8 cellular contexts compared by ENCODE assay signal in genomic region chr3:126081618-126082333, GRCh38. TPM values are rescaled to one million over a fixed set of nuclear protein-coding genes. Genes with fewer than 3 reads are reported as not detected.
DNase-seq lines count a peak whose midpoint lies in the region; ATAC-seq, FAIRE-seq and TF ChIP-seq lines count a peak whose summit lies in the region.

No MANE protein-coding gene starts in this region.

- DNase-seq in A549 (ENCODE audit: low read depth in 1 of 2, low spot score in 1 of 2) = peak; percentile 47 to 56
- DNase-seq in ELR (ENCODE audit: low read depth) = peak; percentile 91
- no peak for DNase-seq in RWPE2 (ENCODE audit: low spot score)
- peak; percentile 23 for DNase-seq in fibroblast of peridontal ligament (ENCODE audit: extremely low read depth)
- peak; percentile 58 for DNase-seq in testis
- no peak for DNase-seq in stimulated activated naive CD4-positive, alpha-beta T cell treated with Interleukin-2 at 50 U/mL for 16 hours (lab: John Stamatoyannopoulos, UW)
- no peak for DNase-seq in DMS153 treated with DMSO at 0.1 percent for 48 hours (lab: John Stamatoyannopoulos, UW; ENCODE audit: unreplicated experiment)
- DNase-seq in inferior parietal cortex (ENCODE audit: extremely low spot score) = no peak

- TF ChIP-seq POLR2A in A549 (IDR thresholded peaks at IDR 0.05; ENCODE audit: low read length) (no peak), testis (IDR thresholded peaks at IDR 0.05) (no peak)

- intact Hi-C loops in testis (cut with DNase I; ENCODE audit: low total_unique reads) = no loop called here

- H3K36me3 ChIP-seq in RWPE2 (ENCODE audit: low read depth) = no peaks in the 10 kb centered on the region
- no peaks in the 10 kb centered on the region for H3K36me3 ChIP-seq in testis (ENCODE audit: low read depth, missing control alignments)

- no peaks in the 10 kb centered on the region for H3K27me3 ChIP-seq in RWPE2 (ENCODE audit: insufficient read depth, poor library complexity, severe bottlenecking)
- no peaks in the 10 kb centered on the region for H3K27me3 ChIP-seq in testis

- 100% methylated on average over 1 of the region's 9 CpGs for WGBS in A549 (ENCODE audit: missing lambda C conversion rate)
- WGBS in testis, 2 donors = 68 to 80% methylated on average over 9 of the region's 9 CpGs

- no peak for TF ChIP-seq EP300 in A549 (IDR thresholded peaks at IDR 0.05)

- H3K4me3 ChIP-seq in A549 = no peak overlapping the region
- H3K4me3 ChIP-seq in RWPE2 (ENCODE audit: severe bottlenecking) = no peak overlapping the region
- H3K4me3 ChIP-seq in testis = no peak overlapping the region

- peak; percentile 58 to 62; a peak in 5 of 6 replicates for ATAC-seq in A549
- peak; percentile 51 for ATAC-seq in RWPE2 (ENCODE audit: low read depth)

- H3K4me1 ChIP-seq in A549 (peaks cover 13% of the 10 kb centered on the region), RWPE2 (ENCODE audit: insufficient read depth, poor library complexity, severe bottlenecking) (peaks cover 13% of the 10 kb centered on the region), testis (peaks cover 32% of the 10 kb centered on the region)

- no peak overlapping the region for H3K27ac ChIP-seq in A549
- H3K27ac ChIP-seq in RWPE2 (ENCODE audit: poor library complexity, severe bottlenecking) = peak overlapping the region; percentile 12
- peak overlapping the region; percentile 31 to 91 for H3K27ac ChIP-seq in testis

- no peak for FAIRE-seq in A549 (lab: Jason Lieb, UNC)

- H3K9me3 ChIP-seq in A549 = no peaks in the 10 kb centered on the region
- H3K9me3 ChIP-seq in RWPE2 (ENCODE audit: severe bottlenecking) = no peaks in the 10 kb centered on the region
- H3K9me3 ChIP-seq in testis = no peaks in the 10 kb centered on the region

- no peak for TF ChIP-seq CTCF in A549 (IDR thresholded peaks at IDR 0.05)
- TF ChIP-seq CTCF in RWPE2 (IDR thresholded peaks at IDR 0.05; ENCODE audit: poor library complexity, severe bottlenecking) = peak; percentile 47
- TF ChIP-seq CTCF in testis (IDR thresholded peaks at IDR 0.05) = peak in 2 of 3 experiments; percentile 12 to 38

- POLR2A ChIA-PET in A549 (lab: Yijun Ruan, JAX) = no interaction called here

- TF ChIP-seq RAD21 in A549 (conservative IDR thresholded peaks at IDR 0.05 in 1 of 2, IDR thresholded peaks at IDR 0.05 in 1 of 2) = no peak

- H3K4me2 ChIP-seq in A549 = 0 out of 3 replicates have a peak overlapping the region, but pooled peaks have one; percentile 17

- CTCF ChIA-PET in A549 (lab: Yijun Ruan, JAX) = interaction anchor here (0.7 kb wide), 1 partner anchor 8 kb away, joined by 3 read pairs; no protein-coding TSS in a partner anchor

TF ChIP-seq in A549, 52 proteins besides CTCF, POLR2A, EP300 and RAD21:
- TF ChIP-seq FOSL2 (IDR thresholded peaks at IDR 0.05) (no peak), FOSL2 (CRISPR knock-in tag; IDR thresholded peaks at IDR 0.05) (0 out of 2 replicates have a peak, but pooled peaks have one; percentile 24), ZFP36 (IDR thresholded peaks at IDR 0.05; ENCODE audit: borderline replicate concordance, partially characterized antibody) (no peak), RARB (CRISPR knock-in tag; IDR thresholded peaks at IDR 0.05) (no peak), NFE2L2 (conservative IDR thresholded peaks at IDR 0.05; ENCODE audit: low read length) (no peak), MAX (IDR thresholded peaks at IDR 0.05) (no peak), NR3C1 (IDR thresholded peaks at IDR 0.05) (no peak)

RNA-seq across cellular contexts. Expression of gene SLC41A3, which starts 2.1 kb away (rescaled TPM):
- polyA plus RNA-seq in A549 (2011; rRNA removed) (24.2 and 29.6 TPM in 2 replicates), A549 (2017; fragmentation: RNase III; extraction: RNeasy Plus Mini Kit Qiagen cat#74134 plus additional on column Dnase treatment) (17.3 to 20.0 TPM (median 18.9 TPM) in 3 replicates), testis (ENCODE audit: insufficient read depth, low read depth, low replicate concordance) (161 TPM)
- 25.9 and 30.0 TPM in 2 replicates for polyA plus RNA-seq in A549 (2012; cell fraction: cytosol; rRNA removed)
- polyA plus RNA-seq in A549 (2012; cell fraction: nucleus; rRNA removed) = 47.5 and 56.1 TPM in 2 replicates
- polyA minus RNA-seq in A549 (2011; rRNA and poly(A)+ RNA removed) = 28.3 and 32.5 TPM in 2 replicates
- total RNA-seq in testis = 100 to 1,000 TPM; 160 to 220 TPM

Comparison
In these comparisons a context has a peak if more than half of its experiments do, and no peak if none do; other contexts are left out.
1. DNase-seq: peak in A549 (2 of 2), ELR (single experiment), fibroblast of peridontal ligament (single experiment) and testis (single experiment); none in RWPE2 (single experiment), stimulated activated naive CD4-positive, alpha-beta T cell treated with Interleukin-2 at 50 U/mL for 16 hours (single experiment), DMS153 treated with DMSO at 0.1 percent for 48 hours (single experiment) and inferior parietal cortex (single experiment).
2. H3K27ac ChIP-seq: peak in RWPE2 (single experiment) and testis (2 of 2); none in A549 (0 of 2).